In genomic region chr5:148957591-148958202, GRCh38 we compare ENCODE assay signal across 8 cellular contexts.
DNase-seq lines count a peak whose midpoint lies in the region; ATAC-seq and TF ChIP-seq lines count a peak whose summit lies in the region.

No MANE protein-coding gene starts in this region.

- RAD21 ChIA-PET in HCT116 (lab: Charles Lee; ENCODE audit: low non-redundant PET in 1 of 2, low total read pairs in 2 of 2, uncharacterized antibody in 2 of 2, unreplicated experiment in 2 of 2): interaction anchor here (0.7 to 1.4 kb wide), 7 partner anchors 78 to 227 kb away, joined by 4 to 7 read pairs (median 5); no protein-coding TSS in a partner anchor

- intact Hi-C loops in HCT116 (cut with micrococcal nuclease): loop anchor here (1.0 to 2.0 kb wide), 3 partner anchors 45 to 216 kb away; no protein-coding TSS in a partner anchor

- peak; percentile 84 to 97 (median 90) for TF ChIP-seq CTCF in HCT116 (IDR thresholded peaks at IDR 0.05 in 2 of 3, conservative IDR thresholded peaks at IDR 0.05 in 1 of 3; ENCODE audit: borderline replicate concordance in 1 of 3, insufficient read depth in 1 of 3, low read depth in 2 of 3, low read length in 2 of 3)
- peak; percentile 85 for TF ChIP-seq CTCF in OCI-LY3 (IDR thresholded peaks at IDR 0.05; ENCODE audit: low read depth, low read length)
- peak; percentile 67 to 82 for TF ChIP-seq CTCF in right atrium auricular region (IDR thresholded peaks at IDR 0.05)

- TF ChIP-seq RAD21 in HCT116 (IDR thresholded peaks at IDR 0.05; ENCODE audit: low read depth): peak; percentile 83

- H3K27me3 ChIP-seq in HCT116 (ENCODE audit: insufficient read depth, low read length): no peaks in the 10 kb centered on the region
- H3K27me3 ChIP-seq in OCI-LY3 (ENCODE audit: low read depth, low read length): peaks cover 14% of the 10 kb centered on the region; the same call in 1 of the 2 replicates
- no peaks in the 10 kb centered on the region for H3K27me3 ChIP-seq in right atrium auricular region

- no peak overlapping the region for H3K27ac ChIP-seq in HCT116 (ENCODE audit: low read depth, low read length)
- no peak overlapping the region for H3K27ac ChIP-seq in OCI-LY3 (ENCODE audit: low read length)
- no peak overlapping the region for H3K27ac ChIP-seq in right atrium auricular region

- H3K36me3 ChIP-seq in HCT116 (ENCODE audit: control insufficient read depth in 1 of 2, insufficient read depth in 2 of 2, low read length in 2 of 2): no peaks in the 10 kb centered on the region
- no peaks in the 10 kb centered on the region for H3K36me3 ChIP-seq in OCI-LY3 (replicated peaks; ENCODE audit: low read depth, low read length)
- H3K36me3 ChIP-seq in right atrium auricular region: no peaks in the 10 kb centered on the region

- CTCF ChIA-PET in HCT116 (lab: Charles Lee): interaction anchor here (0.6 to 5.4 kb wide), 38 partner anchors 9 to 307 kb away, joined by 3 to 59 read pairs (median 4); partner anchors contain the start of gene ADRB2

- H3K4me3 ChIP-seq in HCT116 (replicated peaks in 1 of 2; ENCODE audit: low read depth in 1 of 2, low read length in 2 of 2): no peak overlapping the region
- H3K4me3 ChIP-seq in OCI-LY3 (ENCODE audit: low read length): no peak overlapping the region
- no peak overlapping the region for H3K4me3 ChIP-seq in right atrium auricular region

- POLR2A ChIA-PET in HCT116 (lab: Charles Lee): interaction anchor here (1.4 kb wide), 1 partner anchor 12 kb away, joined by 4 read pairs; no protein-coding TSS in a partner anchor

- peak overlapping the region; percentile 21 for H2AFZ ChIP-seq in HCT116 (ENCODE audit: low read depth, low read length, poor library complexity, severe bottlenecking)
- no peak overlapping the region for H2AFZ ChIP-seq in OCI-LY3 (ENCODE audit: low read depth, low read length)

- no peaks in the 10 kb centered on the region for H3K9me3 ChIP-seq in HCT116 (ENCODE audit: control insufficient read depth in 1 of 2, insufficient read depth in 1 of 2, low read depth in 1 of 2, low read length in 2 of 2)
- no peaks in the 10 kb centered on the region for H3K9me3 ChIP-seq in OCI-LY3 (ENCODE audit: insufficient read depth, low read length)
- H3K9me3 ChIP-seq in right atrium auricular region: no peaks in the 10 kb centered on the region

- H3K4me1 ChIP-seq in HCT116 (ENCODE audit: control insufficient read depth in 1 of 2, insufficient read depth in 2 of 2, low read length in 2 of 2) (peaks cover 0 to 7% of the 10 kb centered on the region in 2 experiments; a peak in 1 of 4 replicates), OCI-LY3 (ENCODE audit: low read length) (no peaks in the 10 kb centered on the region), right atrium auricular region (peaks cover 0 to 4% of the 10 kb centered on the region in 2 donors)

- DNase-seq in EL (peak; percentile 52), HCT116 (ENCODE audit: low read depth, low spot score) (no peak), right atrium auricular region (ENCODE audit: low spot score) (no peak), NCI-H2196 (lab: John Stamatoyannopoulos, UW; ENCODE audit: unreplicated experiment) (no peak), cerebellar nuclear complex (lab: John Stamatoyannopoulos, UW) (no peak)
- DNase-seq in activated effector memory CD4-positive, alpha-beta T cell treated with anti-CD3 and anti-CD28 coated beads, Interleukin-2, amount 50 U/mL, for 16 hours: peak; percentile 74
- DNase-seq in stimulated activated CD4-positive, alpha-beta T cell treated with anti-CD3 and anti-CD28 coated beads, Interleukin-2, amount 100 ng/mL, for 48 hours: peak; percentile 46 to 51

- BruUV-seq in HCT116 (replicated peaks; lab: Mats Ljungman, UMichigan): no TSS peak

- H3K9ac ChIP-seq in HCT116 (ENCODE audit: low read length): no peak overlapping the region
- no peak overlapping the region for H3K9ac ChIP-seq in OCI-LY3 (ENCODE audit: low read length)

- TF ChIP-seq POLR2A in HCT116 (IDR thresholded peaks at IDR 0.05; ENCODE audit: borderline replicate concordance, extremely low read depth, insufficient read depth, insufficient read length): no peak

- peak; percentile 76 for ATAC-seq in HCT116

- H3K4me2 ChIP-seq in HCT116 (ENCODE audit: low read length) (no peak overlapping the region), OCI-LY3 (ENCODE audit: low read length) (no peak overlapping the region)

- H3K79me2 ChIP-seq in HCT116 (ENCODE audit: insufficient read depth, low read length) (no peaks in the 10 kb centered on the region), OCI-LY3 (ENCODE audit: low read length) (no peaks in the 10 kb centered on the region)

- no peaks in the 10 kb centered on the region; the same call in 1 of the 2 replicates for H3K9me2 ChIP-seq in HCT116 (ENCODE audit: insufficient read depth)

- no peaks in the 10 kb centered on the region for H4K20me1 ChIP-seq in HCT116 (ENCODE audit: insufficient read depth)
- no peaks in the 10 kb centered on the region; the same call in 1 of the 2 replicates for H4K20me1 ChIP-seq in OCI-LY3 (ENCODE audit: insufficient read depth, low read length)

TF ChIP-seq in HCT116, 20 proteins besides CTCF, POLR2A, EP300 and RAD21:
- TF ChIP-seq ZBTB33 (IDR thresholded peaks at IDR 0.05; ENCODE audit: extremely low read depth, insufficient replicate concordance, low read length): no peak
- TF ChIP-seq ZFX (IDR thresholded peaks at IDR 0.05): no peak
- no peak for TF ChIP-seq CBX3 (IDR thresholded peaks at IDR 0.05; ENCODE audit: low read depth)
- TF ChIP-seq ZNF274 (IDR thresholded peaks at IDR 0.05; ENCODE audit: low read depth, low read length): no peak
- TF ChIP-seq EZH2phosphoT487 (IDR thresholded peaks at IDR 0.05; ENCODE audit: borderline replicate concordance): no peak
- no peak for TF ChIP-seq CEBPB (IDR thresholded peaks at IDR 0.05; ENCODE audit: low read depth)
- TF ChIP-seq SRF (IDR thresholded peaks at IDR 0.05; ENCODE audit: low read depth): no peak
- no peak for TF ChIP-seq REST (IDR thresholded peaks at IDR 0.05; ENCODE audit: low read depth)
- no peak for TF ChIP-seq TCF7L2 (IDR thresholded peaks at IDR 0.05; ENCODE audit: borderline replicate concordance, extremely low read depth, insufficient read depth, insufficient read length)
- TF ChIP-seq SP1 (IDR thresholded peaks at IDR 0.05; ENCODE audit: low read depth): no peak
- no peak for TF ChIP-seq JUND (IDR thresholded peaks at IDR 0.05)
- TF ChIP-seq POLR2AphosphoS5 (IDR thresholded peaks at IDR 0.05; ENCODE audit: low read depth, low read length): no peak
- no peak for TF ChIP-seq ELF1 (IDR thresholded peaks at IDR 0.05; ENCODE audit: borderline replicate concordance, low read depth)
- TF ChIP-seq EZH2 (IDR thresholded peaks at IDR 0.05): no peak
- TF ChIP-seq MAX (IDR thresholded peaks at IDR 0.05): no peak
- TF ChIP-seq ATF3 (IDR thresholded peaks at IDR 0.05): no peak
- TF ChIP-seq YY1 (IDR thresholded peaks at IDR 0.05; ENCODE audit: extremely low read depth, insufficient replicate concordance, low read depth, low read length): no peak
TF ChIP-seq in HCT116: peak in this region for 0.

Comparison
In these comparisons a context has a peak if more than half of its experiments do, and no peak if none do; other contexts are left out.
1. DNase-seq: peak in EL (single experiment), activated effector memory CD4-positive, alpha-beta T cell treated with anti-CD3 and anti-CD28 coated beads, Interleukin-2, amount 50 U/mL, for 16 hours (single experiment) and stimulated activated CD4-positive, alpha-beta T cell treated with anti-CD3 and anti-CD28 coated beads, Interleukin-2, amount 100 ng/mL, for 48 hours (2 of 2); none in HCT116 (single experiment), right atrium auricular region (single experiment), NCI-H2196 (single experiment) and cerebellar nuclear complex (0 of 2).
2. Peak in every context shown above with its lines, with median percentiles within 50 percentile points of each other: CTCF ChIP-seq.